In genomic region chr3:164450276-164450905, GRCh38 we compare ENCODE assay signal across 18 cellular contexts.
A peak's percentile ranks its signal among the peaks of the same experiment; 100 is the strongest.
DNase-seq lines count a peak whose midpoint lies in the region; ATAC-seq and TF ChIP-seq lines count a peak whose summit lies in the region.
"Had no signal": no experiment of that assay in that cellular context is flagged by ENCODE, and none has a peak within 500 bp of the region (broad histone marks: within the 10 kb centered on the region; RNA-seq: fewer than 3 reads in every experiment).

No MANE protein-coding gene starts in this region.

- peak overlapping the region; percentile 55 for H3K4me2 ChIP-seq in smooth muscle cell

- WGBS in heart right ventricle, 2 donors, result 50 to 53% methylated on average over 4 of the region's 4 CpGs
- 65% methylated on average over 4 of the region's 4 CpGs for WGBS in smooth muscle cell (ENCODE audit: low lambda C conversion rate)
- 50 to 63% (median 58%) methylated on average over 4 of the region's 4 CpGs for WGBS in spleen, 5 donors

- intact Hi-C loops in heart right ventricle (cut with DNase I) (no loop called here), spleen (cut with DNase I; ENCODE audit: low total_unique reads) (no loop called here)

- no peak for TF ChIP-seq POLR2A in spleen (IDR thresholded peaks at IDR 0.05)

- H3K9ac ChIP-seq in smooth muscle cell (ENCODE audit: low read depth), result no peak overlapping the region

- DNase-seq in EH (ENCODE audit: low read depth) (peak; percentile 24), amniotic epithelial cell (ENCODE audit: low read depth) (peak; percentile 80), heart right ventricle (no peak), smooth muscle cell (lab: John Stamatoyannopoulos, UW; ENCODE audit: unreplicated experiment) (no peak), COLO829 (ENCODE audit: low spot score) (no peak), DMS79 (lab: John Stamatoyannopoulos, UW) (no peak), spleen (no peak)
- DNase-seq: ACHN; activated CD4-positive, alpha-beta T cell treated with anti-CD3 and anti-CD28 coated beads for 4 hours; activated CD8-positive, alpha-beta memory T cell treated with anti-CD3 and anti-CD28 coated beads, Interleukin-2, amount 50 U/mL, for 4 hours; activated effector memory CD4-positive, alpha-beta T cell treated with anti-CD3 and anti-CD28 coated beads, Interleukin-2, amount 50 U/mL, for 16 hours; amygdala; DMS153; GOT3; natural killer cell; NCI-H1694 treated with DMSO at 0.1 percent for 48 hours; NK-92 treated with Interleukin-12 subunit alpha and Interleukin-12 subunit beta, amount 100 ng/mL, for 24 hours had no signal

- H3K4me3 ChIP-seq in heart right ventricle, result peak overlapping the region in 1 of 10 donors; percentile 28
- no peak overlapping the region for H3K4me3 ChIP-seq in smooth muscle cell
- H3K4me3 ChIP-seq in spleen, result no peak overlapping the region

- TF ChIP-seq CTCF in heart right ventricle (IDR thresholded peaks at IDR 0.05), result no peak
- TF ChIP-seq CTCF in smooth muscle cell (IDR thresholded peaks at IDR 0.05; ENCODE audit: borderline replicate concordance, insufficient read depth, poor library complexity, severe bottlenecking), result no peak
- TF ChIP-seq CTCF in spleen (IDR thresholded peaks at IDR 0.05 in 8 of 11, conservative IDR thresholded peaks at IDR 0.05 in 3 of 11), result no peak

- H3F3A ChIP-seq in smooth muscle cell (ENCODE audit: low read depth), result no peaks in the 10 kb centered on the region

- H4K20me1 ChIP-seq in smooth muscle cell (ENCODE audit: low read depth), result no peaks in the 10 kb centered on the region

- peak in 5 of 8 donors; percentile 35 to 57 (median 41) for ATAC-seq in heart right ventricle
- ATAC-seq in GM21390 (IDR thresholded peaks at IDR 0.05; ENCODE audit: unreplicated experiment), result no peak
- ATAC-seq: natural killer cell had no signal

- H3K27me3 ChIP-seq in heart right ventricle, result no peaks in the 10 kb centered on the region
- H3K27me3 ChIP-seq in smooth muscle cell (ENCODE audit: low read depth), result no peaks in the 10 kb centered on the region
- H3K27me3 ChIP-seq in spleen (replicated peaks in 1 of 7), result no peaks in the 10 kb centered on the region

- H2AFZ ChIP-seq in smooth muscle cell (ENCODE audit: low read depth), result peak overlapping the region; percentile 15

- H3K79me2 ChIP-seq in smooth muscle cell (ENCODE audit: low read depth), result no peaks in the 10 kb centered on the region

- H3K4me1 ChIP-seq in heart right ventricle (no peaks in the 10 kb centered on the region), smooth muscle cell (ENCODE audit: low read depth) (no peaks in the 10 kb centered on the region), spleen (no peaks in the 10 kb centered on the region)

- peak overlapping the region in 8 of 10 donors; percentile 25 to 79 (median 44) for H3K27ac ChIP-seq in heart right ventricle
- H3K27ac ChIP-seq in smooth muscle cell (ENCODE audit: low read depth), result no peak overlapping the region
- H3K27ac ChIP-seq in spleen, result no peak overlapping the region

- H3K36me3 ChIP-seq in heart right ventricle (no peaks in the 10 kb centered on the region), smooth muscle cell (ENCODE audit: low read depth) (no peaks in the 10 kb centered on the region), spleen (no peaks in the 10 kb centered on the region)

- H3K9me3 ChIP-seq in heart right ventricle (peaks cover 0 to 28% (median 0%) of the 10 kb centered on the region in 11 donors), smooth muscle cell (replicated peaks; ENCODE audit: low read depth) (no peaks in the 10 kb centered on the region), spleen (peaks cover 0 to 27% (median 4%) of the 10 kb centered on the region in 8 donors)

Comparison
In these comparisons a context has a peak if more than half of its experiments do, and no peak if none do; other contexts are left out.
1. DNase-seq: peak in EH (single experiment) and amniotic epithelial cell (single experiment); none in heart right ventricle (0 of 2), smooth muscle cell (single experiment), COLO829 (single experiment), DMS79 (single experiment) and spleen (single experiment).
2. H3K27ac ChIP-seq: peak in heart right ventricle (8 of 10); none in smooth muscle cell (single experiment) and spleen (0 of 8).